In genomic region chr10:15096661-15097010, GRCh38 we compare ENCODE assay signal across 8 cellular contexts. TPM values are rescaled to one million over a fixed set of nuclear protein-coding genes. Genes with fewer than 3 reads are reported as not detected.
A peak's percentile ranks its signal among the peaks of the same experiment; 100 is the strongest.
DNase-seq lines count a peak whose midpoint lies in the region; ATAC-seq and FAIRE-seq lines count a peak whose summit lies in the region.

No MANE protein-coding gene starts in this region.

- H3K27ac ChIP-seq in caudate nucleus (ENCODE audit: low read depth, low read length): peak overlapping the region; percentile 100
- H3K27ac ChIP-seq in muscle layer of colon (ENCODE audit: low read depth, low read length): peak overlapping the region; percentile 99

- no peaks in the 10 kb centered on the region for H3K9me3 ChIP-seq in muscle layer of colon (ENCODE audit: low read length)

- peak overlapping the region; percentile 83 for H3K9ac ChIP-seq in muscle layer of colon (ENCODE audit: low read length)

- peak overlapping the region; percentile 96 for H3K4me3 Mint-ChIP-seq in activated T-cell treated with anti-CD3 and anti-CD28 coated beads, Interleukin-2, amount 50 U/mL, for 4 hours

- H3K9me3 Mint-ChIP-seq in activated T-cell treated with anti-CD3 and anti-CD28 coated beads, Interleukin-2, amount 50 U/mL, for 4 hours: no peaks in the 10 kb centered on the region

- peaks cover under 1% of the 10 kb centered on the region for H3K36me3 ChIP-seq in muscle layer of colon (ENCODE audit: insufficient read depth, low read length)

- H3K27me3 ChIP-seq in muscle layer of colon (ENCODE audit: control insufficient read depth in 1 of 2, insufficient read depth in 2 of 2, low read length in 2 of 2): no peaks in the 10 kb centered on the region

- peaks cover 28% of the 10 kb centered on the region for H3K4me1 Mint-ChIP-seq in activated T-cell treated with anti-CD3 and anti-CD28 coated beads, Interleukin-2, amount 50 U/mL, for 4 hours (ENCODE audit: low read depth)

- H3K27me3 Mint-ChIP-seq in activated T-cell treated with anti-CD3 and anti-CD28 coated beads, Interleukin-2, amount 50 U/mL, for 4 hours (ENCODE audit: low read depth): no peaks in the 10 kb centered on the region

- no peak for FAIRE-seq in HTR-8/SVneo (lab: Jason Lieb, UNC)

- H3K4me1 ChIP-seq in muscle layer of colon (ENCODE audit: insufficient read depth, low read length): peaks cover 21% of the 10 kb centered on the region

- no peak for DNase-seq in activated T-cell treated with anti-CD3 and anti-CD28 coated beads, Interleukin-2, amount 50 U/mL, for 4 hours
- DNase-seq in activated T-cell treated with anti-CD3 and anti-CD28 coated beads for 4 hours (no peak), caudate nucleus (lab: John Stamatoyannopoulos, UW) (no peak), C1 segment of cervical spinal cord (lab: John Stamatoyannopoulos, UW) (no peak), NCI-H2171 treated with DMSO at 0.1 percent for 48 hours (lab: John Stamatoyannopoulos, UW) (no peak), HTR-8/SVneo (ENCODE audit: insufficient read length, low spot score) (no peak)

- peak; percentile 22 to 23 for ATAC-seq in activated T-cell treated with anti-CD3 and anti-CD28 coated beads, Interleukin-2, amount 50 U/mL, for 4 hours
- peak; percentile 3 for ATAC-seq in HG03565 (IDR thresholded peaks at IDR 0.05; ENCODE audit: unreplicated experiment)

- peaks cover 8% of the 10 kb centered on the region for H3K36me3 Mint-ChIP-seq in activated T-cell treated with anti-CD3 and anti-CD28 coated beads, Interleukin-2, amount 50 U/mL, for 4 hours (ENCODE audit: insufficient read depth)

- peak overlapping the region; percentile 87 to 95 for H3K4me3 ChIP-seq in muscle layer of colon (ENCODE audit: low read depth in 1 of 2, low read length in 2 of 2)

RNA-seq across cellular contexts. Expression of gene RPP38, which starts 0.5 kb away (rescaled TPM):
- 10 to 100 TPM; 24.4 to 27.2 (median 25.8) TPM for total RNA-seq in activated T-cell treated with anti-CD3 and anti-CD28 coated beads, Interleukin-2, amount 50 U/mL, for 4 hours

RNA-seq across cellular contexts. Expression of gene ACBD7, which starts 8.1 kb away (rescaled TPM):
- total RNA-seq in activated T-cell treated with anti-CD3 and anti-CD28 coated beads, Interleukin-2, amount 50 U/mL, for 4 hours: under 1 TPM; 0.23 to 0.79 (median 0.52) TPM

RNA-seq across cellular contexts. Expression of gene OLAH, which starts 52.9 kb away (rescaled TPM):
- total RNA-seq in activated T-cell treated with anti-CD3 and anti-CD28 coated beads, Interleukin-2, amount 50 U/mL, for 4 hours: not detected
